In the genomic region with DNA sequence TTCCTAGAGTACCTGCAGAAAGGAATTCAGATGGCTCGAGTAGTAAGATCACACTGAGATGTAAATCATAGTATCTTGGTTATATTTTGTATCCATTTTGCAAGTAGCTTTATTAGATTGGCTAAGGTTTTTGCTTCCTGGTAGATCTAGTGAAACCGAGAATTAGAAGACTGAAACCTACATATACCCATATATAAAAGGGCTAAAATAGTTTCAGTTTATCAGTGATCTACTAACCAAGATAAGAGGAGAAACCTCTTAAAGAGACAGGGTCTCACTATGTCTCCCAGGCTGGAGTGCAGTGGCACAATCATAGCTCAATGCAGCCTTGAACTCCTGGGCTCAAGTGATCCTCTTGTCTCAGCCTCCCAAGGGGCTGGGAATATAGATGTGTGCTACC, we compare ENCODE assay signal across 17 cellular contexts.
DNase-seq lines count a peak whose midpoint lies in the region; ATAC-seq and TF ChIP-seq lines count a peak whose summit lies in the region.
"Had no signal": no experiment of that assay in that cellular context is flagged by ENCODE, and none has a peak within 500 bp of the region (broad histone marks: within the 10 kb centered on the region; RNA-seq: fewer than 3 reads in every experiment).

No MANE protein-coding gene starts in this region.

- H3K9me3 ChIP-seq in OCI-LY3 (ENCODE audit: insufficient read depth, low read length), result no peaks in the 10 kb centered on the region
- H3K9me3 ChIP-seq: esophagus muscularis mucosa had no signal

- peaks cover 19% of the 10 kb centered on the region for H3K4me1 ChIP-seq in OCI-LY3 (ENCODE audit: low read length)

- H3K9ac ChIP-seq in OCI-LY3 (ENCODE audit: low read length), result no peak overlapping the region

- no peaks in the 10 kb centered on the region for H3K79me2 ChIP-seq in OCI-LY3 (ENCODE audit: low read length)

- ATAC-seq in GM18858 (IDR thresholded peaks at IDR 0.05; ENCODE audit: unreplicated experiment) (peak; percentile 86), GM19467 (IDR thresholded peaks at IDR 0.05; ENCODE audit: unreplicated experiment) (peak; percentile 92), HG02981 (IDR thresholded peaks at IDR 0.05; ENCODE audit: unreplicated experiment) (peak; percentile 96)
- ATAC-seq: sciatic nerve had no signal

- TF ChIP-seq CTCF in OCI-LY3 (IDR thresholded peaks at IDR 0.05; ENCODE audit: low read depth, low read length), result no peak

- no peaks in the 10 kb centered on the region for H4K20me1 ChIP-seq in OCI-LY3 (ENCODE audit: insufficient read depth, low read length)

- no peaks in the 10 kb centered on the region for H3K36me3 ChIP-seq in OCI-LY3 (replicated peaks; ENCODE audit: low read depth, low read length)
- H3K36me3 ChIP-seq: WERI-Rb-1 had no signal

- H3K4me2 ChIP-seq in OCI-LY3 (ENCODE audit: low read length), result peak overlapping the region; percentile 33

- intact Hi-C loops in head of caudate nucleus (cut with DNase I), result no loop called here

- H3K27ac ChIP-seq in OCI-LY3 (ENCODE audit: low read length), result peak overlapping the region; percentile 47
- H3K27ac ChIP-seq: coronary artery, esophagus muscularis mucosa, SK-N-MC, WERI-Rb-1 had no signal

- H2AFZ ChIP-seq in OCI-LY3 (ENCODE audit: low read depth, low read length), result no peak overlapping the region

- H3K4me3 ChIP-seq in OCI-LY3 (ENCODE audit: low read length), result no peak overlapping the region
- H3K4me3 ChIP-seq: coronary artery, esophagus muscularis mucosa, SK-N-MC had no signal

- H3K27me3 ChIP-seq in OCI-LY3 (ENCODE audit: low read depth, low read length), result no peaks in the 10 kb centered on the region
- H3K27me3 ChIP-seq: esophagus muscularis mucosa had no signal

- no peak for DNase-seq in GM03348 (ENCODE audit: low spot score)
- DNase-seq in NCI-H1105 treated with DMSO at 0.1 percent for 48 hours (lab: John Stamatoyannopoulos, UW), result no peak
- no peak for DNase-seq in head of caudate nucleus
- DNase-seq: activated T-cell treated with anti-CD3 and anti-CD28 coated beads, Interleukin-2, amount 50 U/mL, for 4 hours; hippocampal formation; KBM-7; NCI-H1694 treated with DMSO at 0.1 percent for 48 hours; NK-92 treated with Interleukin-12 subunit alpha and Interleukin-12 subunit beta, amount 100 ng/mL, for 24 hours; WERI-Rb-1 had no signal
